Comparison of ENCODE assay signal across 9 cellular contexts in genomic region chr3:186571644-186572013, GRCh38. TPM values are rescaled to one million over a fixed set of nuclear protein-coding genes. Genes with fewer than 3 reads are reported as not detected.
DNase-seq lines count a peak whose midpoint lies in the region; ATAC-seq, FAIRE-seq and TF ChIP-seq lines count a peak whose summit lies in the region.
"Had no signal": no experiment of that assay in that cellular context is flagged by ENCODE, and none has a peak within 500 bp of the region (broad histone marks: within the 10 kb centered on the region; RNA-seq: fewer than 3 reads in every experiment).

No MANE protein-coding gene starts in this region.

- intact Hi-C loops in pancreas (cut with DNase I), result no loop called here

- DNase-seq in NOMO-1 treated with dmso at 0.1 percent for 144 hours (lab: John Stamatoyannopoulos, UW; ENCODE audit: unreplicated experiment) (peak; percentile 52), pancreas (no peak), SW480 (ENCODE audit: low spot score) (no peak), NCI-H146 (lab: John Stamatoyannopoulos, UW) (no peak), NCI-H1048 (lab: John Stamatoyannopoulos, UW) (no peak)
- DNase-seq in effector memory CD4-positive, alpha-beta T cell, result no peak
- DNase-seq: testis had no signal

- no peaks in the 10 kb centered on the region for H3K9me3 ChIP-seq in DOHH2 (ENCODE audit: control insufficient read depth, insufficient read depth, low read length)
- no peaks in the 10 kb centered on the region for H3K9me3 ChIP-seq in effector memory CD4-positive, alpha-beta T cell (ENCODE audit: control insufficient read depth, low read length)
- no peaks in the 10 kb centered on the region for H3K9me3 ChIP-seq in pancreas
- H3K9me3 ChIP-seq: testis had no signal

- H3K9me2 ChIP-seq in DOHH2 (replicated peaks; ENCODE audit: control insufficient read depth, low read length), result no peaks in the 10 kb centered on the region

- H3K4me2 ChIP-seq in DOHH2 (ENCODE audit: low read length), result peak overlapping the region; percentile 86

- no peaks in the 10 kb centered on the region for H4K20me1 ChIP-seq in DOHH2 (ENCODE audit: control insufficient read depth, insufficient read depth, low read depth, low read length)

- peaks cover 62% of the 10 kb centered on the region for H3K36me3 ChIP-seq in DOHH2 (ENCODE audit: control insufficient read depth, low read length)
- H3K36me3 ChIP-seq in effector memory CD4-positive, alpha-beta T cell (ENCODE audit: control insufficient read depth, insufficient read depth, low read length), result peaks cover 23% of the 10 kb centered on the region
- H3K36me3 ChIP-seq in pancreas, result peaks cover 0 to 20% (median 8%) of the 10 kb centered on the region in 3 donors

- no peak overlapping the region for H3K27ac ChIP-seq in DOHH2 (ENCODE audit: low read depth, low read length)
- H3K27ac ChIP-seq in effector memory CD4-positive, alpha-beta T cell (ENCODE audit: insufficient read depth, low read length, poor library complexity, severe bottlenecking), result peak overlapping the region; percentile 95
- no peak overlapping the region for H3K27ac ChIP-seq in pancreas

- H3K4me1 ChIP-seq in DOHH2 (ENCODE audit: control insufficient read depth, low read length) (peaks cover 31% of the 10 kb centered on the region), pancreas (peaks cover 15 to 27% (median 25%) of the 10 kb centered on the region in 3 donors)
- peaks cover 16% of the 10 kb centered on the region for H3K4me1 ChIP-seq in effector memory CD4-positive, alpha-beta T cell (ENCODE audit: control insufficient read depth, insufficient read depth, low read length, poor library complexity, severe bottlenecking)

- peak overlapping the region; percentile 91 for H3K4me3 ChIP-seq in DOHH2 (ENCODE audit: low read length)
- peak overlapping the region; percentile 81 for H3K4me3 ChIP-seq in effector memory CD4-positive, alpha-beta T cell (ENCODE audit: insufficient read depth, low read depth, low read length, poor library complexity, severe bottlenecking)
- peak overlapping the region in 3 of 4 donors; percentile 61 to 90 (median 82) for H3K4me3 ChIP-seq in pancreas

- FAIRE-seq in pancreas (lab: Jason Lieb, UNC), result no peak

- TF ChIP-seq CTCF in DOHH2 (IDR thresholded peaks at IDR 0.05; ENCODE audit: low read depth, low read length, poor library complexity, severe bottlenecking), result no peak
- no peak for TF ChIP-seq CTCF in pancreas (IDR thresholded peaks at IDR 0.05)

- H3K27me3 ChIP-seq in DOHH2 (ENCODE audit: control insufficient read depth, low read length) (no peaks in the 10 kb centered on the region), pancreas (no peaks in the 10 kb centered on the region)
- H3K27me3 ChIP-seq in effector memory CD4-positive, alpha-beta T cell (replicated peaks; ENCODE audit: control insufficient read depth, insufficient read depth, low read length, poor library complexity, severe bottlenecking), result no peaks in the 10 kb centered on the region
- H3K27me3 ChIP-seq: testis had no signal

- H3K79me2 ChIP-seq in DOHH2 (ENCODE audit: control insufficient read depth, low read length), result peaks cover 88% of the 10 kb centered on the region

- ATAC-seq in pancreas, result no peak
- ATAC-seq in HG02852 (IDR thresholded peaks at IDR 0.05; ENCODE audit: unreplicated experiment), result no peak

- H3F3A ChIP-seq in DOHH2 (ENCODE audit: control insufficient read depth, insufficient read depth), result no peaks in the 10 kb centered on the region; the same call in 1 of the 2 replicates

- WGBS in pancreas, 2 donors, result 42 to 49% methylated on average over 2 of the region's 2 CpGs

RNA-seq across cellular contexts. Expression of gene DNAJB11, which starts 1.1 kb away (rescaled TPM):
- 10 to 100 TPM; 21.9 to 33.2 (median 30.2) TPM for total RNA-seq in pancreas
- polyA plus RNA-seq in pancreas, result 10 to 100 TPM; 37.1 to 52.6 TPM

RNA-seq across cellular contexts. Expression of gene TBCCD1, which starts 4.5 kb away (rescaled TPM):
- total RNA-seq in pancreas, result 1 to 10 TPM; 3.8 to 7.4 (median 5.5) TPM
- 1 to 10 TPM; 2.6 to 4.2 TPM for polyA plus RNA-seq in pancreas

RNA-seq across cellular contexts. Expression of gene CRYGS, which starts 27.4 kb away (rescaled TPM):
- 1 to 10 TPM; 1.2 to 3.0 (median 1.8) TPM for total RNA-seq in pancreas
- 10 to 100 TPM; 11.0 to 16.6 TPM for polyA plus RNA-seq in pancreas

RNA-seq across cellular contexts. Expression of gene AHSG, which starts 41.2 kb away (rescaled TPM):
- total RNA-seq in pancreas, result 1 to 10 TPM in 1 of 6 donors, under 1 TPM in 2, not detected in 3; 0.12 to 1.8 (median 0.19) TPM
- polyA plus RNA-seq in pancreas, result under 1 TPM in 1 of 2 donors, not detected in 1; 0.30 TPM
